ENCODE assay signal across 8 cellular contexts in genomic region chr6:19805146-19805515, GRCh38. TPM values are rescaled to one million over a fixed set of nuclear protein-coding genes. Genes with fewer than 3 reads are reported as not detected.
DNase-seq lines count a peak whose midpoint lies in the region; ATAC-seq and TF ChIP-seq lines count a peak whose summit lies in the region.

No MANE protein-coding gene starts in this region.

- peak overlapping the region; percentile 76 for H3K4me3 Mint-ChIP-seq in MCF 10A (ENCODE audit: unreplicated experiment)

- peaks cover 18% of the 10 kb centered on the region for H3K4me1 ChIP-seq in mesodermal cell (ENCODE audit: control insufficient read depth, insufficient read depth, low read length, poor library complexity, severe bottlenecking)

- no peaks in the 10 kb centered on the region for H3K4me1 Mint-ChIP-seq in MCF 10A (ENCODE audit: insufficient read depth, unreplicated experiment)

- POLR2A ChIA-PET in MCF 10A (lab: Yijun Ruan, JAX), result interaction anchor here (0.9 kb wide), 1 partner anchor 21 kb away, joined by 4 read pairs; no protein-coding TSS in a partner anchor

- H3K36me3 ChIP-seq in mesodermal cell (ENCODE audit: control insufficient read depth, insufficient read depth, low read length), result no peaks in the 10 kb centered on the region

- DNase-seq in MCF 10A (ENCODE audit: unreplicated experiment), result no peak
- no peak for DNase-seq in NCI-H1092 treated with DMSO at 0.1 percent for 48 hours (lab: John Stamatoyannopoulos, UW)
- DNase-seq in SIG-M5 treated with dmso at 0.1 percent for 504 hours (lab: John Stamatoyannopoulos, UW; ENCODE audit: unreplicated experiment), result no peak
- DNase-seq in CD1c-positive myeloid dendritic cell (ENCODE audit: extremely low spot score), result no peak
- no peak for DNase-seq in stimulated activated CD8-positive, alpha-beta memory T cell treated with anti-CD3 and anti-CD28 coated beads, Interleukin-4, amount 100 ng/mL, for 48 hours

- CTCF ChIA-PET in MCF 10A (lab: Yijun Ruan, JAX), result interaction anchor here (0.6 kb wide), 2 partner anchors 85 to 1175 kb away, joined by 3 to 7 read pairs; no protein-coding TSS in a partner anchor

- H3K27ac Mint-ChIP-seq in MCF 10A (ENCODE audit: low read depth, unreplicated experiment), result no peak overlapping the region

- H3K4me3 ChIP-seq in mesodermal cell (ENCODE audit: extremely low read depth, insufficient read depth, low read length, poor library complexity, severe bottlenecking), result peak overlapping the region; percentile 43

- H3K27ac ChIP-seq in 22Rv1 (peak overlapping the region; percentile 99), mesodermal cell (ENCODE audit: low read depth, low read length, severe bottlenecking) (peak overlapping the region; percentile 100)

- H3K36me3 Mint-ChIP-seq in MCF 10A (ENCODE audit: insufficient read depth, unreplicated experiment), result no peaks in the 10 kb centered on the region

- no peaks in the 10 kb centered on the region for H3K9me3 Mint-ChIP-seq in MCF 10A (ENCODE audit: unreplicated experiment)

- peak; percentile 11 for ATAC-seq in HG03064 (IDR thresholded peaks at IDR 0.05; ENCODE audit: low read depth, unreplicated experiment)

- 57 to 85% methylated on average over 3 to 4 of the region's 5 CpGs for WGBS in mesodermal cell (ENCODE audit: insufficient coverage in 2 of 2), 2 experiments

- peaks cover 60% of the 10 kb centered on the region for H3K27me3 Mint-ChIP-seq in MCF 10A (ENCODE audit: insufficient read depth, unreplicated experiment)

- peak; percentile 8; the same call in 1 of the 2 replicates for TF ChIP-seq CTCF in 22Rv1 (IDR thresholded peaks at IDR 0.05)
- TF ChIP-seq CTCF in MCF 10A (IDR thresholded peaks at IDR 0.05; ENCODE audit: unreplicated experiment), result no peak

- BruUV-seq in MCF 10A (replicated peaks; lab: Mats Ljungman, UMichigan), result no TSS peak

- peaks cover under 1% of the 10 kb centered on the region for H3K9me3 ChIP-seq in mesodermal cell (ENCODE audit: control insufficient read depth, low read length)

- intact Hi-C loops in MCF 10A (cut with micrococcal nuclease), result loop anchor here (10.0 kb wide), 1 partner anchor 70 kb away; no protein-coding TSS in a partner anchor

RNA-seq across cellular contexts. Expression of gene ID4, which starts 32.0 kb away (rescaled TPM):
- not detected in 2 replicates for total RNA-seq in MCF 10A (2022)
- polyA plus RNA-seq in mesodermal cell (2013, experiment 1 of 2), result 46.9 TPM
- polyA plus RNA-seq in mesodermal cell (2013, experiment 2 of 2), result 38.6 TPM
